Comparison of ENCODE assay signal across 24 cellular contexts in the genomic region with DNA sequence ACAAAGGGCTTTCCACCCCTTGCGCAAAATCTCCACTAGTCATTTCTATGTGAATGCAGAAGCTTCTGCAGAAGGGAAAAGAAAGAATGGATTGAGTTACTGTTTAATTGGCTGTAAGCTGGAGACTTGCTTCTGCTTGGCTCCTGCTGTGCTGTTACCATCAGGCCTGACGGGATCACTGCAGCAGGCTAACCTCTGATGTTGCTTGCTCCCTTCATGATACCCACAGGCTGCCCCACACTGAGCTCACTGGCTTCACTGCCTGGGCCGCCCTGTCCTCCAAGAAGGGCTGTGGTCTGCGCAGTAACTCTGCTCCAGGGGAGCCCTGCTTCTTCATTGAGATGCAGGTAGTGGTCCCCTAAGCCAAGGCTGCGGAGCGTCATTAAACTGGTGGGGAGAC.
DNase-seq lines count a peak whose midpoint lies in the region; ATAC-seq and TF ChIP-seq lines count a peak whose summit lies in the region.
"Had no signal": no experiment of that assay in that cellular context is flagged by ENCODE, and none has a peak within 500 bp of the region (broad histone marks: within the 10 kb centered on the region; RNA-seq: fewer than 3 reads in every experiment).

No MANE protein-coding gene starts in this region.

- H3K4me1 ChIP-seq in NT2/D1 (ENCODE audit: insufficient read depth, insufficient read length) = no peaks in the 10 kb centered on the region
- H3K4me1 ChIP-seq in endodermal cell (ENCODE audit: control insufficient read depth, insufficient read depth, low read length) = no peaks in the 10 kb centered on the region
- peaks cover 17% of the 10 kb centered on the region for H3K4me1 ChIP-seq in neural progenitor cell
- no peaks in the 10 kb centered on the region for H3K4me1 ChIP-seq in MM.1S (ENCODE audit: low read length)
- H3K4me1 ChIP-seq: adrenal gland, heart left ventricle had no signal

- peaks cover 8% of the 10 kb centered on the region for H4K20me1 ChIP-seq in neural progenitor cell (ENCODE audit: low read depth)
- no peaks in the 10 kb centered on the region for H4K20me1 ChIP-seq in MM.1S (ENCODE audit: insufficient read depth, low read length)

- no peaks in the 10 kb centered on the region for H3K79me2 ChIP-seq in neural progenitor cell (ENCODE audit: low read depth)
- H3K79me2 ChIP-seq in MM.1S (ENCODE audit: low read length) = no peaks in the 10 kb centered on the region

- H3K36me3 Mint-ChIP-seq in endodermal cell (ENCODE audit: low read depth) (no peaks in the 10 kb centered on the region), neural progenitor cell (no peaks in the 10 kb centered on the region)
- H3K36me3 Mint-ChIP-seq: activated CD8-positive, alpha-beta memory T cell treated with anti-CD3 and anti-CD28 coated beads, Interleukin-2, amount 10 ng/mL, durations not matched to agents 7 days and 5 days; naive thymus-derived CD4-positive, alpha-beta T cell had no signal

- peaks cover 9% of the 10 kb centered on the region for H3K4me1 Mint-ChIP-seq in endodermal cell
- H3K4me1 Mint-ChIP-seq in neural progenitor cell = peaks cover 14% of the 10 kb centered on the region
- H3K4me1 Mint-ChIP-seq: activated CD4-positive, alpha-beta T cell treated with anti-CD3 and anti-CD28 coated beads for 36 hours; activated CD8-positive, alpha-beta memory T cell treated with anti-CD3 and anti-CD28 coated beads, Interleukin-2, amount 10 ng/mL, durations not matched to agents 7 days and 5 days; central memory CD8-positive, alpha-beta T cell; naive thymus-derived CD4-positive, alpha-beta T cell had no signal

- H3K36me3 ChIP-seq in NT2/D1 (ENCODE audit: insufficient read depth, insufficient read length, low read length) = no peaks in the 10 kb centered on the region
- H3K36me3 ChIP-seq in endodermal cell (ENCODE audit: control insufficient read depth, insufficient read depth, low read length) = no peaks in the 10 kb centered on the region
- H3K36me3 ChIP-seq in neural progenitor cell = no peaks in the 10 kb centered on the region
- no peaks in the 10 kb centered on the region for H3K36me3 ChIP-seq in MM.1S (replicated peaks; ENCODE audit: insufficient read depth, low read length)
- H3K36me3 ChIP-seq: adrenal gland, heart left ventricle had no signal

- peak; percentile 29 for DNase-seq in DMS 273 (lab: John Stamatoyannopoulos, UW; ENCODE audit: unreplicated experiment)
- peak; percentile 8 for DNase-seq in NT2/D1 (ENCODE audit: low read depth, low spot score)
- peak; percentile 81 for DNase-seq in endodermal cell
- peak; percentile 77 for DNase-seq in neural progenitor cell (ENCODE audit: low spot score)
- DNase-seq in DMS53 treated with DMSO at 0.1 percent for 48 hours (lab: John Stamatoyannopoulos, UW; ENCODE audit: unreplicated experiment) = no peak
- no peak for DNase-seq in MM.1S
- no peak for DNase-seq in NCI-H1092 (lab: John Stamatoyannopoulos, UW)
- DNase-seq: ACHN; activated CD4-positive, alpha-beta T cell treated with anti-CD3 and anti-CD28 coated beads for 36 hours; activated CD8-positive, alpha-beta memory T cell treated with anti-CD3 and anti-CD28 coated beads, Interleukin-2, amount 10 ng/mL, durations not matched to agents 7 days and 5 days; activated effector memory CD4-positive, alpha-beta T cell treated with anti-CD3 and anti-CD28 coated beads, Interleukin-2, amount 50 U/mL, for 16 hours; adrenal gland; DMS153; heart left ventricle; kidney; naive thymus-derived CD4-positive, alpha-beta T cell; NCI-H187 treated with DMSO at 0.1 percent for 48 hours; NCI-H446 treated with DMSO at 0.1 percent for 48 hours; stimulated activated CD4-positive, alpha-beta T cell treated with anti-CD3 and anti-CD28 coated beads, Interleukin-2, amount 100 ng/mL, for 48 hours had no signal

- no peak for ATAC-seq in HG03135 (IDR thresholded peaks at IDR 0.05; ENCODE audit: unreplicated experiment)
- ATAC-seq: activated CD4-positive, alpha-beta T cell treated with anti-CD3 and anti-CD28 coated beads for 36 hours; activated CD8-positive, alpha-beta memory T cell treated with anti-CD3 and anti-CD28 coated beads, Interleukin-2, amount 10 ng/mL, durations not matched to agents 7 days and 5 days; heart left ventricle; naive thymus-derived CD4-positive, alpha-beta T cell had no signal

- no peaks in the 10 kb centered on the region for H3K27me3 ChIP-seq in NT2/D1 (ENCODE audit: insufficient read depth, insufficient read length)
- no peaks in the 10 kb centered on the region for H3K27me3 ChIP-seq in endodermal cell (ENCODE audit: control insufficient read depth, insufficient read depth, low read length, poor library complexity, severe bottlenecking)
- H3K27me3 ChIP-seq in neural progenitor cell = peaks cover 22% of the 10 kb centered on the region
- no peaks in the 10 kb centered on the region for H3K27me3 ChIP-seq in MM.1S (replicated peaks; ENCODE audit: insufficient read depth, low read length)
- H3K27me3 ChIP-seq: adrenal gland, heart left ventricle had no signal

- H3K9me3 Mint-ChIP-seq in endodermal cell (no peaks in the 10 kb centered on the region), neural progenitor cell (no peaks in the 10 kb centered on the region)
- H3K9me3 Mint-ChIP-seq: central memory CD8-positive, alpha-beta T cell had no signal

- peaks cover 13% of the 10 kb centered on the region for H3F3A ChIP-seq in neural progenitor cell (ENCODE audit: low read depth)
- H3F3A ChIP-seq in MM.1S (ENCODE audit: insufficient read depth, low read length) = no peaks in the 10 kb centered on the region

- peak overlapping the region; percentile 14 for H3K27ac ChIP-seq in endodermal cell (ENCODE audit: low read depth, low read length)
- H3K27ac ChIP-seq in neural progenitor cell = no peak overlapping the region
- no peak overlapping the region for H3K27ac ChIP-seq in MM.1S (ENCODE audit: low read length)
- H3K27ac ChIP-seq: adrenal gland, C4-2B, heart left ventricle, HL-60 had no signal

- H2AFZ ChIP-seq in neural progenitor cell (replicated peaks) (no peak overlapping the region), MM.1S (ENCODE audit: low read length) (no peak overlapping the region)

- H3K4me3 ChIP-seq in NT2/D1 (ENCODE audit: insufficient read length, low read depth) (no peak overlapping the region), endodermal cell (ENCODE audit: low read length) (no peak overlapping the region), neural progenitor cell (no peak overlapping the region), MM.1S (ENCODE audit: low read length) (no peak overlapping the region)
- H3K4me3 ChIP-seq: adrenal gland, heart left ventricle had no signal

- H3K27ac Mint-ChIP-seq in endodermal cell = no peak overlapping the region
- peak overlapping the region; percentile 57 for H3K27ac Mint-ChIP-seq in neural progenitor cell
- H3K27ac Mint-ChIP-seq: activated CD4-positive, alpha-beta T cell treated with anti-CD3 and anti-CD28 coated beads for 36 hours; activated CD8-positive, alpha-beta memory T cell treated with anti-CD3 and anti-CD28 coated beads, Interleukin-2, amount 10 ng/mL, durations not matched to agents 7 days and 5 days; naive thymus-derived CD4-positive, alpha-beta T cell; progenitor cell of endocrine pancreas had no signal

- H3K4me2 ChIP-seq in neural progenitor cell (peak overlapping the region; percentile 57), MM.1S (ENCODE audit: low read depth, low read length) (no peak overlapping the region)

- TF ChIP-seq CTCF in endodermal cell (conservative IDR thresholded peaks at IDR 0.05) (no peak), neural progenitor cell (IDR thresholded peaks at IDR 0.05) (no peak), MM.1S (IDR thresholded peaks at IDR 0.05; ENCODE audit: low read length) (no peak)

- H3K9me3 ChIP-seq in NT2/D1 (ENCODE audit: insufficient read depth, low read length) (no peaks in the 10 kb centered on the region), endodermal cell (ENCODE audit: control insufficient read depth, low read length) (no peaks in the 10 kb centered on the region), neural progenitor cell (ENCODE audit: low read depth) (no peaks in the 10 kb centered on the region), MM.1S (replicated peaks; ENCODE audit: insufficient read depth, low read length) (no peaks in the 10 kb centered on the region)
- H3K9me3 ChIP-seq: adrenal gland, heart left ventricle had no signal

- no peak overlapping the region for H3K9ac ChIP-seq in NT2/D1 (ENCODE audit: insufficient read length, low read depth)
- no peak overlapping the region for H3K9ac ChIP-seq in endodermal cell (ENCODE audit: extremely low read depth, low read length, poor library complexity, severe bottlenecking)
- no peak overlapping the region for H3K9ac ChIP-seq in neural progenitor cell
- H3K9ac ChIP-seq in MM.1S (ENCODE audit: low read length) = no peak overlapping the region

- H3K4me3 Mint-ChIP-seq in endodermal cell (no peak overlapping the region), neural progenitor cell (no peak overlapping the region)
- H3K4me3 Mint-ChIP-seq: activated CD4-positive, alpha-beta T cell treated with anti-CD3 and anti-CD28 coated beads for 36 hours; activated CD8-positive, alpha-beta memory T cell treated with anti-CD3 and anti-CD28 coated beads, Interleukin-2, amount 10 ng/mL, durations not matched to agents 7 days and 5 days; central memory CD8-positive, alpha-beta T cell; naive thymus-derived CD4-positive, alpha-beta T cell had no signal

- no peaks in the 10 kb centered on the region for H3K9me2 ChIP-seq in MM.1S (replicated peaks; ENCODE audit: insufficient read depth, low read length)

- WGBS in endodermal cell (ENCODE audit: insufficient coverage in 1 of 2, insufficient read length in 1 of 2), 2 experiments = 55 to 63% methylated on average over 5 to 6 of the region's 6 CpGs

- H3K27me3 Mint-ChIP-seq in endodermal cell (ENCODE audit: insufficient read depth) (no peaks in the 10 kb centered on the region), neural progenitor cell (ENCODE audit: insufficient read depth, low read depth) (no peaks in the 10 kb centered on the region)
- H3K27me3 Mint-ChIP-seq: activated CD4-positive, alpha-beta T cell treated with anti-CD3 and anti-CD28 coated beads for 36 hours; activated CD8-positive, alpha-beta memory T cell treated with anti-CD3 and anti-CD28 coated beads, Interleukin-2, amount 10 ng/mL, durations not matched to agents 7 days and 5 days; central memory CD8-positive, alpha-beta T cell had no signal

Comparison
In these comparisons a context has a peak if more than half of its experiments do, and no peak if none do; other contexts are left out.
1. DNase-seq: peak in DMS 273 (single experiment), NT2/D1 (single experiment), endodermal cell (single experiment) and neural progenitor cell (single experiment); none in DMS53 treated with DMSO at 0.1 percent for 48 hours (single experiment), MM.1S (single experiment) and NCI-H1092 (single experiment).